Comparison of ENCODE assay signal across 9 cellular contexts in the genomic region with DNA sequence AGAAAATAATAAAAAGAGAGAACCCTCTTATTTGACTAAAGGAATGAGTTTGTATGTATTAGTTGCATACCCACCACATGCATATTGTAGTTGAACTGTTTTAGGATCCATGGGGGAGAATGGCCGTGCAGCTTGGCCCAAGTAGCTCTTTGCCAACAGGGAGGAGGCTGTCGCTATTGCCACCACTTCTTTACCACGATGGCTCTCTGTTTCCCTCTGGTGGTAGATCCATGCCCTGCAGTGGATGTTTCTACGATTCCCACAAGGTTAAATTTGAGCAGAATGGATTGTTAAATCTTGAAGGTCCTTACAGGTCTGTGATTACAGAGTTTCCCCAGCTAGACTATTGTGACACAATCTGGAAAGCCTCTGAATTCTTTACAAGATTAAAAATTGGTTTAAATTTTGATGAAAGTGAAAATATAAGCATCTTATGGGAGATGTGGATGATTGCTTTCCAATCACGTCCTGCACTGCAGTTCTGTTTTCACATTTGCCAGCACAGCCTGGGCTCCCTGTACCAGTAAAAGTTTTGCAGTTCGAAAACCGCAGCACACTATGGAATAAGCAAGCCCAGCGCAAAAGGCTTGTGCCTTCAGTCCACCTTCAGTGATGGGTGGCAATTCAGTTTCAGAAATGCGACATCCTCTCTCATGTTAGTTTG. TPM values are rescaled to one million over a fixed set of nuclear protein-coding genes. Genes with fewer than 3 reads are reported as not detected.
DNase-seq lines count a peak whose midpoint lies in the region; ATAC-seq and TF ChIP-seq lines count a peak whose summit lies in the region.
"Had no signal": no experiment of that assay in that cellular context is flagged by ENCODE, and none has a peak within 500 bp of the region (broad histone marks: within the 10 kb centered on the region; RNA-seq: fewer than 3 reads in every experiment).

No MANE protein-coding gene starts in this region.

- H3K4me3 ChIP-seq in coronary artery = no peak overlapping the region
- no peak overlapping the region for H3K4me3 ChIP-seq in lower lobe of right lung
- H3K4me3 ChIP-seq: BLaER1 had no signal

- H3K27me3 ChIP-seq in lower lobe of right lung (ENCODE audit: low read depth) = peaks cover 9% of the 10 kb centered on the region
- H3K27me3 ChIP-seq: BLaER1 had no signal

- peak; percentile 71 for TF ChIP-seq CTCF in coronary artery (IDR thresholded peaks at IDR 0.05)
- TF ChIP-seq CTCF in lower lobe of right lung (IDR thresholded peaks at IDR 0.05) = peak; percentile 95

- no peaks in the 10 kb centered on the region for H3K9me3 ChIP-seq in lower lobe of right lung
- H3K9me3 ChIP-seq: BLaER1 had no signal

- peak; percentile 42 to 65 for DNase-seq in NCI-H2081 (lab: John Stamatoyannopoulos, UW)
- no peak for DNase-seq in NCI-H2081 treated with DMSO at 0.1 percent for 48 hours (lab: John Stamatoyannopoulos, UW)
- DNase-seq in NCI-H446 (lab: John Stamatoyannopoulos, UW) = peak; percentile 34 to 77
- DNase-seq in activated CD4-positive, alpha-beta T cell treated with anti-CD3 and anti-CD28 coated beads for 4 hours = peak; percentile 64 to 81
- no peak for DNase-seq in coronary artery (ENCODE audit: low spot score)
- DNase-seq in lower lobe of right lung = no peak
- peak; percentile 49 for DNase-seq in stimulated activated CD8-positive, alpha-beta memory T cell treated with anti-CD3 and anti-CD28 coated beads, Interleukin-15, amount 100 ng/mL, for 24 hours (ENCODE audit: low read depth)

- H3K36me3 ChIP-seq in lower lobe of right lung = no peaks in the 10 kb centered on the region
- H3K36me3 ChIP-seq: BLaER1 had no signal

- ATAC-seq in HG03064 (IDR thresholded peaks at IDR 0.05; ENCODE audit: low read depth, unreplicated experiment) (peak; percentile 72), lower lobe of right lung (peak; percentile 88 to 89)

- intact Hi-C loops in lower lobe of right lung (cut with DNase I) = no loop called here

- no peak overlapping the region for H3K27ac ChIP-seq in coronary artery
- H3K27ac ChIP-seq in lower lobe of right lung = no peak overlapping the region
- H3K27ac ChIP-seq: BLaER1 had no signal

- H3K4me1 ChIP-seq in lower lobe of right lung = no peaks in the 10 kb centered on the region
- H3K4me1 ChIP-seq: BLaER1 had no signal

RNA-seq across cellular contexts. Expression of gene FNDC1, which starts 34.4 kb away (rescaled TPM):
- 0.44 TPM for total RNA-seq in lower lobe of right lung

Comparison
In these comparisons a context has a peak if more than half of its experiments do, and no peak if none do; other contexts are left out.
1. DNase-seq: peak in NCI-H2081 (2 of 2), NCI-H446 (2 of 2), activated CD4-positive, alpha-beta T cell treated with anti-CD3 and anti-CD28 coated beads for 4 hours (2 of 2) and stimulated activated CD8-positive, alpha-beta memory T cell treated with anti-CD3 and anti-CD28 coated beads, Interleukin-15, amount 100 ng/mL, for 24 hours (single experiment); none in NCI-H2081 treated with DMSO at 0.1 percent for 48 hours (single experiment), coronary artery (single experiment) and lower lobe of right lung (single experiment).